Comparison of ENCODE assay signal across 2 cellular contexts in genomic region chr16:87861300-87862099, GRCh38.
A peak's percentile ranks its signal among the peaks of the same experiment; 100 is the strongest.
TF ChIP-seq lines count a peak whose summit lies in the region.
"Not testable (repeated sequence)": the region's sequence is repeated elsewhere in the genome, so short reads cannot be mapped to it uniquely, and the experiment has no call there.

No MANE protein-coding gene starts in this region.

TF ChIP-seq in WTC11, 78 proteins besides CTCF, POLR2A, EP300 and RAD21:
- TF ChIP-seq GABPB1 (CRISPR knock-in tag; IDR thresholded peaks at IDR 0.05), result peak; percentile 79

TF ChIP-seq in HepG2, 621 proteins besides CTCF, POLR2A, EP300 and RAD21 (continues in another document):
- TF ChIP-seq NAIF1 (CRISPR knock-in tag; IDR thresholded peaks at IDR 0.05; ENCODE audit: borderline replicate concordance) (0 out of 2 replicates have a peak, but pooled peaks have one; percentile 34), KDM3A (CRISPR knock-in tag; IDR thresholded peaks at IDR 0.05; ENCODE audit: low read depth) (peak; percentile 55; the same call in 1 of the 2 replicates), MXD4 (CRISPR knock-in tag; IDR thresholded peaks at IDR 0.05) (peak; percentile 75; the same call in 1 of the 2 replicates), YEATS2 (CRISPR knock-in tag; IDR thresholded peaks at IDR 0.05; ENCODE audit: borderline replicate concordance) (0 out of 2 replicates have a peak, but pooled peaks have one; percentile 39), RXRB (CRISPR knock-in tag; IDR thresholded peaks at IDR 0.05; ENCODE audit: borderline replicate concordance) (peak; percentile 89), DNMT1 (CRISPR knock-in tag; IDR thresholded peaks at IDR 0.05) (0 out of 2 replicates have a peak, but pooled peaks have one; percentile 39), MLXIP (CRISPR knock-in tag; IDR thresholded peaks at IDR 0.05; ENCODE audit: borderline replicate concordance) (0 out of 2 replicates have a peak, but pooled peaks have one; percentile 12), ZFP91 (CRISPR knock-in tag; IDR thresholded peaks at IDR 0.05; ENCODE audit: borderline replicate concordance) (peak; percentile 55; the same call in 1 of the 2 replicates), NR2C2 (CRISPR knock-in tag; IDR thresholded peaks at IDR 0.05; ENCODE audit: borderline replicate concordance) (peak; percentile 79), TBX2 (CRISPR knock-in tag; IDR thresholded peaks at IDR 0.05; ENCODE audit: borderline replicate concordance) (peak; percentile 99), ZNF558 (CRISPR knock-in tag; IDR thresholded peaks at IDR 0.05; ENCODE audit: borderline replicate concordance) (0 out of 2 replicates have a peak, but pooled peaks have one; percentile 20), SOX5 (CRISPR knock-in tag; IDR thresholded peaks at IDR 0.05; ENCODE audit: borderline replicate concordance) (peak; percentile 88), ZC3H13 (CRISPR knock-in tag; IDR thresholded peaks at IDR 0.05) (0 out of 2 replicates have a peak, but pooled peaks have one; percentile 57), ETV6 (CRISPR knock-in tag; conservative IDR thresholded peaks at IDR 0.05) (0 out of 2 replicates have a peak, but pooled peaks have one; percentile 49), CBFB (CRISPR knock-in tag; IDR thresholded peaks at IDR 0.05) (peak; percentile 61; the same call in 1 of the 2 replicates), GATAD1 (CRISPR knock-in tag; IDR thresholded peaks at IDR 0.05) (peak; percentile 54; the same call in 1 of the 2 replicates), CEBPB (IDR thresholded peaks at IDR 0.05; ENCODE audit: borderline replicate concordance, low read depth, low read length) (0 out of 2 replicates have a peak, but pooled peaks have one; percentile 33), ZFX (CRISPR knock-in tag; IDR thresholded peaks at IDR 0.05; ENCODE audit: low read depth) (peak; percentile 34; the same call in 1 of the 2 replicates), SKI (IDR thresholded peaks at IDR 0.05; ENCODE audit: partially characterized antibody) (peak; percentile 78), TGIF2 (CRISPR knock-in tag; IDR thresholded peaks at IDR 0.05) (peak; percentile 73), RAD51 (IDR thresholded peaks at IDR 0.05; ENCODE audit: borderline replicate concordance) (peak; percentile 32), POLR2AphosphoS5 (IDR thresholded peaks at IDR 0.05; ENCODE audit: low read depth, low read length) (peak; percentile 33; the same call in 1 of the 2 replicates), ZSCAN30 (CRISPR knock-in tag; IDR thresholded peaks at IDR 0.05) (peak; percentile 22; the same call in 1 of the 2 replicates), MED1 (CRISPR knock-in tag; IDR thresholded peaks at IDR 0.05) (peak; percentile 83), KDM6A (CRISPR knock-in tag; IDR thresholded peaks at IDR 0.05; ENCODE audit: low read depth) (peak; percentile 45; the same call in 1 of the 2 replicates), ERF (CRISPR knock-in tag; IDR thresholded peaks at IDR 0.05) (0 out of 2 replicates have a peak, but pooled peaks have one; percentile 42), ZNF230 (CRISPR knock-in tag; IDR thresholded peaks at IDR 0.05) (peak; percentile 53; the same call in 1 of the 2 replicates), TRAFD1 (CRISPR knock-in tag; IDR thresholded peaks at IDR 0.05; ENCODE audit: borderline replicate concordance) (0 out of 2 replicates have a peak, but pooled peaks have one; percentile 47), MED8 (CRISPR knock-in tag; IDR thresholded peaks at IDR 0.05; ENCODE audit: insufficient replicate concordance) (peak; percentile 68), MXI1 (IDR thresholded peaks at IDR 0.05; ENCODE audit: borderline replicate concordance, low read depth, low read length) (peak; percentile 48; the same call in 1 of the 3 replicates), ARNTL (CRISPR knock-in tag; IDR thresholded peaks at IDR 0.05) (peak; percentile 32; the same call in 1 of the 2 replicates), CREB1 (IDR thresholded peaks at IDR 0.05) (peak; percentile 17; the same call in 1 of the 2 replicates), EEA1 (CRISPR knock-in tag; IDR thresholded peaks at IDR 0.05; ENCODE audit: borderline replicate concordance) (0 out of 2 replicates have a peak, but pooled peaks have one; percentile 44), ZNF34 (CRISPR knock-in tag; IDR thresholded peaks at IDR 0.05; ENCODE audit: borderline replicate concordance) (0 out of 2 replicates have a peak, but pooled peaks have one; percentile 17), SNAI1 (CRISPR knock-in tag; IDR thresholded peaks at IDR 0.05; ENCODE audit: borderline replicate concordance) (peak; percentile 72; the same call in 1 of the 2 replicates), HMGXB4 (CRISPR knock-in tag; IDR thresholded peaks at IDR 0.05; ENCODE audit: borderline replicate concordance in 1 of 2, low read depth in 1 of 2) (peak in 1 of 2 experiments; percentile 36; a peak in 1 of 4 replicates), ETV5 (CRISPR knock-in tag; IDR thresholded peaks at IDR 0.05; ENCODE audit: borderline replicate concordance) (peak; percentile 10; the same call in 1 of the 2 replicates)
- TF ChIP-seq, protein P1, sequence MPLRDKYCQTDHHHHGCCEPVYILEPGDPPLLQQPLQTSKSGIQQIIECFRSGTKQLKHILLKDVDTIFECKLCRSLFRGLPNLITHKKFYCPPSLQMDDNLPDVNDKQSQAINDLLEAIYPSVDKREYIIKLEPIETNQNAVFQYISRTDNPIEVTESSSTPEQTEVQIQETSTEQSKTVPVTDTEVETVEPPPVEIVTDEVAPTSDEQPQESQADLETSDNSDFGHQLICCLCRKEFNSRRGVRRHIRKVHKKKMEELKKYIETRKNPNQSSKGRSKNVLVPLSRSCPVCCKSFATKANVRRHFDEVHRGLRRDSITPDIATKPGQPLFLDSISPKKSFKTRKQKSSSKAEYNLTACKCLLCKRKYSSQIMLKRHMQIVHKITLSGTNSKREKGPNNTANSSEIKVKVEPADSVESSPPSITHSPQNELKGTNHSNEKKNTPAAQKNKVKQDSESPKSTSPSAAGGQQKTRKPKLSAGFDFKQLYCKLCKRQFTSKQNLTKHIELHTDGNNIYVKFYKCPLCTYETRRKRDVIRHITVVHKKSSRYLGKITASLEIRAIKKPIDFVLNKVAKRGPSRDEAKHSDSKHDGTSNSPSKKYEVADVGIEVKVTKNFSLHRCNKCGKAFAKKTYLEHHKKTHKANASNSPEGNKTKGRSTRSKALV (CRISPR knock-in tag; IDR thresholded peaks at IDR 0.05), result 0 out of 2 replicates have a peak, but pooled peaks have one; percentile 58
- TF ChIP-seq, protein P2, sequence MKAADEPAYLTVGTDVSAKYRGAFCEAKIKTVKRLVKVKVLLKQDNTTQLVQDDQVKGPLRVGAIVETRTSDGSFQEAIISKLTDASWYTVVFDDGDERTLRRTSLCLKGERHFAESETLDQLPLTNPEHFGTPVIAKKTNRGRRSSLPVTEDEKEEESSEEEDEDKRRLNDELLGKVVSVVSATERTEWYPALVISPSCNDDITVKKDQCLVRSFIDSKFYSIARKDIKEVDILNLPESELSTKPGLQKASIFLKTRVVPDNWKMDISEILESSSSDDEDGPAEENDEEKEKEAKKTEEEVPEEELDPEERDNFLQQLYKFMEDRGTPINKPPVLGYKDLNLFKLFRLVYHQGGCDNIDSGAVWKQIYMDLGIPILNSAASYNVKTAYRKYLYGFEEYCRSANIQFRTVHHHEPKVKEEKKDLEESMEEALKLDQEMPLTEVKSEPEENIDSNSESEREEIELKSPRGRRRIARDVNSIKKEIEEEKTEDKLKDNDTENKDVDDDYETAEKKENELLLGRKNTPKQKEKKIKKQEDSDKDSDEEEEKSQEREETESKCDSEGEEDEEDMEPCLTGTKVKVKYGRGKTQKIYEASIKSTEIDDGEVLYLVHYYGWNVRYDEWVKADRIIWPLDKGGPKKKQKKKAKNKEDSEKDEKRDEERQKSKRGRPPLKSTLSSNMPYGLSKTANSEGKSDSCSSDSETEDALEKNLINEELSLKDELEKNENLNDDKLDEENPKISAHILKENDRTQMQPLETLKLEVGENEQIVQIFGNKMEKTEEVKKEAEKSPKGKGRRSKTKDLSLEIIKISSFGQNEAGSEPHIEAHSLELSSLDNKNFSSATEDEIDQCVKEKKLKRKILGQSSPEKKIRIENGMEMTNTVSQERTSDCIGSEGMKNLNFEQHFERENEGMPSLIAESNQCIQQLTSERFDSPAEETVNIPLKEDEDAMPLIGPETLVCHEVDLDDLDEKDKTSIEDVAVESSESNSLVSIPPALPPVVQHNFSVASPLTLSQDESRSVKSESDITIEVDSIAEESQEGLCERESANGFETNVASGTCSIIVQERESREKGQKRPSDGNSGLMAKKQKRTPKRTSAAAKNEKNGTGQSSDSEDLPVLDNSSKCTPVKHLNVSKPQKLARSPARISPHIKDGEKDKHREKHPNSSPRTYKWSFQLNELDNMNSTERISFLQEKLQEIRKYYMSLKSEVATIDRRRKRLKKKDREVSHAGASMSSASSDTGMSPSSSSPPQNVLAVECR (CRISPR knock-in tag; IDR thresholded peaks at IDR 0.05; ENCODE audit: borderline replicate concordance), result peak; percentile 59; the same call in 1 of the 2 replicates
- not testable (repeated sequence) for TF ChIP-seq CREB1 (CRISPR knock-in tag; IDR thresholded peaks at IDR 0.05)
